In the genomic region with DNA sequence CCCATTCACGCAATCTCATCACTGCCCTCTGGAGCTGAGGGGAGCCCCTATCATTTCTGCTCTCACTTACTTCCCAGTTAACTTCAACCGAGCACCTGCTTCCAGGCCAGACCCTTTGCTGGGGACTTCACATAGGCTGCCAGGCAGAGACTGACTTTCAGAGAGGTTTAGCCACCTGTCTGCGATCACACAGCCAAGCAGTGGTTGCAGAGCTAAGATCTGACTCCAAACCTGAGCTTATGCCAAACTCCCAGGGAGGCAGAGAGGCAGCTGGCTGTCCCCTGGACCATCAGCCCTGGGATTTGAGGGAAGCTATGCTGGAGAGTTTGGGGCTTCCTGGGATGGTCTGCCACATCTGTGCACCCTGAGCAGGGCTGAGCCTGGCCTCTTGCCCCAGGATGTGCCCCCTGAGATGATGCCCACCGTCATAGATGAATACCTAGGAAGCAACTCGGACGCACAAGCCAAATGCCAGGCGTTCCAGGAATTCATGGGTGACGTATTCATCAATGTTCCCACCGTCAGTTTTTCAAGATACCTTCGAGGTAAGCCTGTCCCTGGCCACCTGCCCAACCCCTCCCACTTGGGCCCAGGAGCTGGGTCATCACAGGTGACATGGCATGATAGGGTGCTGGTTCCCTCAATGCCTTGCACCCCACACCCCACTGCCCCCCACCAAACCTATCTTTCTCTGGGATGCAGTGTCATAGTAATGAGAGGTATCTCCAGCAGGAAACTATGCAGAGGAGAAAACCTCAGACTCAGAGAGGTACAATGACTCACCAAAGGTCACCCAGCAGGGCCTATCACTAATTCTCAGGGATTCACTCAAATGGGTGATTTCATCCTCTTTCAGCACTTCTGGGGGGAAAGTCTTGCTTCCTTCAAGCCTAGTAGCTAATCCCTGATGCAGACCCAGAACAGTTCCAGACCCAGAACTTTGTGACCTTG, we compare ENCODE assay signal across 14 cellular contexts. TPM values are rescaled to one million over a fixed set of nuclear protein-coding genes. Genes with fewer than 3 reads are reported as not detected.
A peak's percentile ranks its signal among the peaks of the same experiment; 100 is the strongest.
DNase-seq lines count a peak whose midpoint lies in the region; TF ChIP-seq lines count a peak whose summit lies in the region.
"Had no signal": no experiment of that assay in that cellular context is flagged by ENCODE, and none has a peak within 500 bp of the region (broad histone marks: within the 10 kb centered on the region; RNA-seq: fewer than 3 reads in every experiment).

No MANE protein-coding gene starts in this region.

- TF ChIP-seq CTCF in fibroblast of pulmonary artery (IDR thresholded peaks at IDR 0.05; ENCODE audit: low read length, missing control alignments): no peak
- TF ChIP-seq CTCF in endodermal cell (conservative IDR thresholded peaks at IDR 0.05): no peak

- H3K36me3 ChIP-seq in endodermal cell (ENCODE audit: control insufficient read depth, insufficient read depth, low read length): no peaks in the 10 kb centered on the region
- H3K36me3 ChIP-seq: left lung, spleen, vagina had no signal

- H3K36me3 Mint-ChIP-seq in endodermal cell (ENCODE audit: low read depth): no peaks in the 10 kb centered on the region

- H3K4me1 Mint-ChIP-seq in endodermal cell: no peaks in the 10 kb centered on the region

- H3K4me3 Mint-ChIP-seq in endodermal cell: no peak overlapping the region
- H3K4me3 Mint-ChIP-seq: CD4-positive, alpha-beta T cell had no signal

- peak; percentile 35 for DNase-seq in Daoy (ENCODE audit: low read depth)
- peak; percentile 20 for DNase-seq in fibroblast of pulmonary artery (ENCODE audit: low read depth)
- DNase-seq in NCI-H526 treated with DMSO at 0.1 percent for 48 hours (lab: John Stamatoyannopoulos, UW): no peak
- no peak for DNase-seq in hippocampal formation (lab: John Stamatoyannopoulos, UW)
- DNase-seq in endodermal cell: no peak
- DNase-seq: activated CD4-positive, alpha-beta T cell treated with anti-CD3 and anti-CD28 coated beads for 4 hours; CD4-positive, alpha-beta T cell; gastrocnemius medialis; NCI-H146; spleen had no signal

- H3K27me3 Mint-ChIP-seq in endodermal cell (ENCODE audit: insufficient read depth): no peaks in the 10 kb centered on the region
- H3K27me3 Mint-ChIP-seq: CD4-positive, alpha-beta T cell had no signal

- H3K27me3 ChIP-seq in endodermal cell (ENCODE audit: control insufficient read depth, insufficient read depth, low read length, poor library complexity, severe bottlenecking): no peaks in the 10 kb centered on the region
- H3K27me3 ChIP-seq: gastrocnemius medialis, vagina had no signal

- no peak for TF ChIP-seq RAD21 in Ishikawa (IDR thresholded peaks at IDR 0.05; ENCODE audit: low read depth)

- WGBS in endodermal cell (ENCODE audit: insufficient coverage in 1 of 2, insufficient read length in 1 of 2), 2 experiments: 88 to 89% methylated on average over 7 to 10 of the region's 10 CpGs

- H3K9me3 ChIP-seq in endodermal cell (ENCODE audit: control insufficient read depth, low read length): no peaks in the 10 kb centered on the region
- H3K9me3 ChIP-seq: gastrocnemius medialis, left lung, spleen, vagina had no signal

- H3K9ac ChIP-seq in endodermal cell (ENCODE audit: extremely low read depth, low read length, poor library complexity, severe bottlenecking): no peak overlapping the region

- H3K27ac ChIP-seq in endodermal cell (ENCODE audit: low read depth, low read length): no peak overlapping the region
- H3K27ac ChIP-seq: coronary artery, gastrocnemius medialis, left lung, spleen, vagina had no signal

- 0 out of 2 replicates have a peak, but pooled peaks have one; percentile 34 for TF ChIP-seq EP300 in Ishikawa (IDR thresholded peaks at IDR 0.05; ENCODE audit: borderline replicate concordance)

- no peak overlapping the region for H3K27ac Mint-ChIP-seq in endodermal cell
- H3K27ac Mint-ChIP-seq: CD4-positive, alpha-beta T cell had no signal

- H3K4me3 ChIP-seq in fibroblast of pulmonary artery (replicated peaks; ENCODE audit: low read depth, low read length): no peak overlapping the region
- no peak overlapping the region for H3K4me3 ChIP-seq in endodermal cell (ENCODE audit: low read length)
- H3K4me3 ChIP-seq: coronary artery, gastrocnemius medialis, left lung, spleen, vagina had no signal

- no peaks in the 10 kb centered on the region for H3K4me1 ChIP-seq in endodermal cell (ENCODE audit: control insufficient read depth, insufficient read depth, low read length)
- H3K4me1 ChIP-seq: gastrocnemius medialis, left lung, spleen, vagina had no signal

- H3K9me3 Mint-ChIP-seq in endodermal cell: peaks cover 9% of the 10 kb centered on the region
- H3K9me3 Mint-ChIP-seq: CD4-positive, alpha-beta T cell had no signal

TF ChIP-seq in Ishikawa, 13 proteins besides CTCF, POLR2A, EP300 and RAD21:
- no peak for TF ChIP-seq TAF1 (IDR thresholded peaks at IDR 0.05; ENCODE audit: low read depth)
- peak; percentile 40 for TF ChIP-seq NFIC (IDR thresholded peaks at IDR 0.05)
- TF ChIP-seq TEAD4 (IDR thresholded peaks at IDR 0.05): peak; percentile 93
- TF ChIP-seq YY1 (IDR thresholded peaks at IDR 0.05; ENCODE audit: low read depth): no peak
- peak; percentile 47; the same call in 1 of the 2 replicates for TF ChIP-seq ZBTB7A (IDR thresholded peaks at IDR 0.05; ENCODE audit: low read depth)

RNA-seq across cellular contexts. Expression of a gene that starts 10.0 kb away (rescaled TPM):
- 0.29 TPM in 1 of 2 replicates, not detected in the other for total RNA-seq in Daoy (2014; rRNA removed; shearing (Covaris generic))
- total RNA-seq in endodermal cell: 1 to 10 TPM; 2.7 to 3.8 TPM
- polyA plus RNA-seq in endodermal cell (2013, experiment 1 of 2): 6.9 TPM
- 3.8 TPM for polyA plus RNA-seq in endodermal cell (2013, experiment 2 of 2)

RNA-seq across cellular contexts. Expression of a gene that starts 17.3 kb away (rescaled TPM):
- not detected in 2 replicates for total RNA-seq in Daoy (2014; rRNA removed; shearing (Covaris generic))
- total RNA-seq in endodermal cell: 1 to 10 TPM; 3.0 to 3.8 TPM
- 1.5 TPM for polyA plus RNA-seq in endodermal cell (2013, experiment 1 of 2)
- polyA plus RNA-seq in endodermal cell (2013, experiment 2 of 2): 1.9 TPM

RNA-seq across cellular contexts. Expression of a gene that starts 35.7 kb away (rescaled TPM):
- total RNA-seq in Daoy (2014; rRNA removed; shearing (Covaris generic)): 10.3 and 12.0 TPM in 2 replicates
- total RNA-seq in endodermal cell: 10 to 100 TPM; 28.7 to 36.8 TPM
- polyA plus RNA-seq in endodermal cell (2013, experiment 1 of 2): 24.1 TPM
- polyA plus RNA-seq in endodermal cell (2013, experiment 2 of 2): 20.5 TPM

RNA-seq across cellular contexts. Expression of a gene that starts 36.8 kb away (rescaled TPM):
- 127 and 129 TPM in 2 replicates for total RNA-seq in Daoy (2014; rRNA removed; shearing (Covaris generic))
- 10 to 100 TPM; 70.2 to 87.7 TPM for total RNA-seq in endodermal cell
- polyA plus RNA-seq in endodermal cell (2013, experiment 1 of 2): 99.2 TPM
- polyA plus RNA-seq in endodermal cell (2013, experiment 2 of 2): 88.5 TPM

RNA-seq across cellular contexts. Expression of a gene that starts 45.7 kb away (rescaled TPM):
- 24.3 and 27.7 TPM in 2 replicates for total RNA-seq in Daoy (2014; rRNA removed; shearing (Covaris generic))
- total RNA-seq in endodermal cell: under 1 TPM in 1 of 2 donors, not detected in 1; 0.55 TPM
- 0.53 TPM for polyA plus RNA-seq in endodermal cell (2013, experiment 1 of 2)
- 0.46 TPM for polyA plus RNA-seq in endodermal cell (2013, experiment 2 of 2)

Comparison
In these comparisons a context has a peak if more than half of its experiments do, and no peak if none do; other contexts are left out.
1. DNase-seq: peak in Daoy (single experiment) and fibroblast of pulmonary artery (single experiment); none in NCI-H526 treated with DMSO at 0.1 percent for 48 hours (single experiment), hippocampal formation (0 of 2) and endodermal cell (single experiment).